Comparison of ENCODE assay signal across 29 cellular contexts in the genomic region with DNA sequence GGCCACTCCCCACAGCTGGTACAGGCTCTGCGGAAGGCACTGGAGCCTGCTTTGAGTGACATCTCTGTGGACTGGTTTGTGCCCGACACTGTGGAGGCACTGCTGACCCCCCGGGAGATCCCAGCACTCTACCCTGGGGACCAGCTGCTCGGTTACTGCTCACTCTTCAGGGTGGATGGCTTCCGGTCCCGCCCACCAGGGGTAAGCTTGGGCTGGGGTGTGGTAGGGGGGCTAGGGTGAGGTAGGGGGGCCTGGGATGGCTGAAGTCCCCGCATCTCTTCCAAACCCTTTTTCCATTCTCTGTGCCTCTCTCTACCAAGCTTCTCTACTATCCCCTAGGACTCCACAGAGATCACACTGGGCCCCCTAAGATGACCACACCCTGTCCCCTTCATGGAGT. TPM values are rescaled to one million over a fixed set of nuclear protein-coding genes. Genes with fewer than 3 reads are reported as not detected.
DNase-seq lines count a peak whose midpoint lies in the region; ATAC-seq and TF ChIP-seq lines count a peak whose summit lies in the region.
"Had no signal": no experiment of that assay in that cellular context is flagged by ENCODE, and none has a peak within 500 bp of the region (broad histone marks: within the 10 kb centered on the region; RNA-seq: fewer than 3 reads in every experiment).

No MANE protein-coding gene starts in this region.

- no peak overlapping the region for H3K4me3 Mint-ChIP-seq in activated T-helper 17 cell treated with anti-CD3 and anti-CD28 coated beads, Interleukin-2, amount 50 U/mL, for 72 hours
- H3K4me3 Mint-ChIP-seq: CD4-positive, alpha-beta memory T cell had no signal

- intact Hi-C loops in lower lobe of right lung (cut with DNase I) (no loop called here), right lobe of liver (cut with DNase I) (no loop called here)

- no peaks in the 10 kb centered on the region for H3K9me2 ChIP-seq in SK-N-SH

- no peak for ATAC-seq in SK-N-SH treated with all-trans-retinoic acid at 6 μM for 48 hours
- no peak for ATAC-seq in activated T-helper 17 cell treated with anti-CD3 and anti-CD28 coated beads, Interleukin-2, amount 50 U/mL, for 72 hours (replicated peaks)
- ATAC-seq in lower lobe of right lung = no peak
- ATAC-seq in GM21423 (IDR thresholded peaks at IDR 0.05; ENCODE audit: unreplicated experiment) = no peak
- no peak for ATAC-seq in right lobe of liver
- ATAC-seq: GM12878, HCT116, Panc1 had no signal

- H4K20me1 ChIP-seq in SK-N-SH (ENCODE audit: insufficient read depth) = 0 out of 2 replicates have a peak, but pooled peaks cover 6% of the 10 kb centered on the region

- no peak overlapping the region for H3K27ac ChIP-seq in SK-N-SH (ENCODE audit: low read depth in 2 of 2, low read length in 1 of 2)
- no peak overlapping the region for H3K27ac ChIP-seq in lower lobe of right lung
- no peak overlapping the region for H3K27ac ChIP-seq in right lobe of liver
- H3K27ac ChIP-seq: RWPE1 had no signal

- H3K4me2 ChIP-seq in SK-N-SH = no peak overlapping the region

- CTCF ChIA-PET in SK-N-SH (lab: Yijun Ruan, JAX) = interaction anchor here (0.8 to 3.5 kb wide), 5 partner anchors 9 to 93 kb away, joined by 3 to 25 read pairs (median 12); a partner anchor contains a TSS

- H3F3A ChIP-seq in SK-N-SH (replicated peaks; ENCODE audit: insufficient read depth) = no peaks in the 10 kb centered on the region

- TF ChIP-seq EP300 in SK-N-SH (IDR thresholded peaks at IDR 0.05; ENCODE audit: borderline replicate concordance in 1 of 2, low read depth in 1 of 2, low read length in 1 of 2) = no peak

- peaks cover 6% of the 10 kb centered on the region for H3K4me1 Mint-ChIP-seq in activated T-helper 17 cell treated with anti-CD3 and anti-CD28 coated beads, Interleukin-2, amount 50 U/mL, for 72 hours
- H3K4me1 Mint-ChIP-seq: CD4-positive, alpha-beta memory T cell had no signal

- H3K27me3 Mint-ChIP-seq in activated T-helper 17 cell treated with anti-CD3 and anti-CD28 coated beads, Interleukin-2, amount 50 U/mL, for 72 hours = peaks cover 9% of the 10 kb centered on the region

- H3K4me3 ChIP-seq in SK-N-SH (ENCODE audit: low read depth in 2 of 2, low read length in 1 of 2) = no peak overlapping the region
- H3K4me3 ChIP-seq in lower lobe of right lung = no peak overlapping the region
- no peak overlapping the region for H3K4me3 ChIP-seq in right lobe of liver
- H3K4me3 ChIP-seq: GM12878, MG63 had no signal

- no peak for TF ChIP-seq POLR2A in right lobe of liver (IDR thresholded peaks at IDR 0.05)

- H3K36me3 Mint-ChIP-seq in activated T-helper 17 cell treated with anti-CD3 and anti-CD28 coated beads, Interleukin-2, amount 50 U/mL, for 72 hours (ENCODE audit: low read depth) = peaks cover 3% of the 10 kb centered on the region

- POLR2A ChIA-PET in SK-N-SH (lab: Yijun Ruan, JAX) = interaction anchor here (1.3 kb wide), 1 partner anchor 10 kb away, joined by 5 read pairs; no protein-coding TSS in a partner anchor

- no peak for TF ChIP-seq RAD21 in SK-N-SH (IDR thresholded peaks at IDR 0.05; ENCODE audit: low read length)

- H3K9me3 ChIP-seq in SK-N-SH = no peaks in the 10 kb centered on the region
- H3K9me3 ChIP-seq in lower lobe of right lung = no peaks in the 10 kb centered on the region
- H3K9me3 ChIP-seq in right lobe of liver = no peaks in the 10 kb centered on the region
- H3K9me3 ChIP-seq: MG63 had no signal

- H3K27ac Mint-ChIP-seq in activated T-helper 17 cell treated with anti-CD3 and anti-CD28 coated beads, Interleukin-2, amount 50 U/mL, for 72 hours = peak overlapping the region; percentile 20
- H3K27ac Mint-ChIP-seq: CD4-positive, alpha-beta memory T cell had no signal

- no peak overlapping the region for H3K9ac ChIP-seq in SK-N-SH

- peak; percentile 36 for DNase-seq in SK-N-SH
- peak; percentile 10 for DNase-seq in lower lobe of right lung
- no peak for DNase-seq in stimulated activated CD8-positive, alpha-beta memory T cell treated with anti-CD3 and anti-CD28 coated beads, Interleukin-4, amount 100 ng/mL, for 48 hours
- DNase-seq in activated CD4-positive, alpha-beta T cell treated with anti-CD3 and anti-CD28 coated beads, Interleukin-2, amount 50 U/mL, for 1 hour = no peak
- DNase-seq in right lobe of liver = no peak
- DNase-seq: C1 segment of cervical spinal cord; CD4-positive, alpha-beta memory T cell; COR-L47; DMS79; EL; GDM1; GOT3; IMR-90; KG1; MG63; NCI-H1105 treated with DMSO at 0.1 percent for 48 hours; NCI-H146; NCI-H1930; NCI-H2107; SHP77 had no signal

- TF ChIP-seq CTCF in SK-N-SH (IDR thresholded peaks at IDR 0.05) (no peak), lower lobe of right lung (IDR thresholded peaks at IDR 0.05) (no peak), right lobe of liver (IDR thresholded peaks at IDR 0.05) (no peak)

- H3K79me2 ChIP-seq in SK-N-SH (ENCODE audit: insufficient read depth) = no peaks in the 10 kb centered on the region

- no peak overlapping the region for H2AFZ ChIP-seq in SK-N-SH (ENCODE audit: low read depth)

- H3K36me3 ChIP-seq in SK-N-SH (replicated peaks in 1 of 2; ENCODE audit: control insufficient read depth in 1 of 2, insufficient read depth in 2 of 2, low read length in 1 of 2) (peaks cover 0 to 2% of the 10 kb centered on the region in 2 experiments), lower lobe of right lung (peaks cover 4% of the 10 kb centered on the region), right lobe of liver (peaks cover 0 to under 1% (median 0%) of the 10 kb centered on the region in 4 donors)

- H3K4me1 ChIP-seq in SK-N-SH (ENCODE audit: control insufficient read depth in 1 of 2, insufficient read depth in 2 of 2, low read depth in 1 of 2, low read length in 1 of 2) = peaks cover 0 to 12% of the 10 kb centered on the region in 2 experiments; a peak in 2 of 4 replicates
- no peaks in the 10 kb centered on the region for H3K4me1 ChIP-seq in lower lobe of right lung
- peaks cover 0 to 13% (median 4%) of the 10 kb centered on the region in 4 donors for H3K4me1 ChIP-seq in right lobe of liver

- H3K27me3 ChIP-seq in SK-N-SH (ENCODE audit: insufficient read depth) = peaks cover under 1% of the 10 kb centered on the region; the same call in 1 of the 2 replicates
- peaks cover 30% of the 10 kb centered on the region for H3K27me3 ChIP-seq in lower lobe of right lung (ENCODE audit: low read depth)
- no peaks in the 10 kb centered on the region for H3K27me3 ChIP-seq in right lobe of liver

- WGBS in SK-N-SH (ENCODE audit: low lambda C conversion rate) = 80% methylated on average over 4 of the region's 7 CpGs
- no CpG with 5 or more reads among the region's 7 CpGs for WGBS in right lobe of liver (ENCODE audit: insufficient coverage, low coverage, low lambda C conversion rate, missing lambda C conversion rate)

- no peaks in the 10 kb centered on the region for H3K9me3 Mint-ChIP-seq in activated T-helper 17 cell treated with anti-CD3 and anti-CD28 coated beads, Interleukin-2, amount 50 U/mL, for 72 hours
- H3K9me3 Mint-ChIP-seq: CD4-positive, alpha-beta memory T cell had no signal

TF ChIP-seq in SK-N-SH, 30 proteins besides CTCF, POLR2A, EP300 and RAD21 (continues in another document):
- TF ChIP-seq GATA2 (CRISPR knock-in tag; IDR thresholded peaks at IDR 0.05) = no peak
- no peak for TF ChIP-seq NRF1 (IDR thresholded peaks at IDR 0.05; ENCODE audit: low read depth, low read length)

TF ChIP-seq in SK-N-SH treated with all-trans-retinoic acid at 6 μM for 48 hours, 23 proteins besides CTCF, POLR2A, EP300 and RAD21 (continues in another document):
- TF ChIP-seq ZNF70 (CRISPR knock-in tag; IDR thresholded peaks at IDR 0.05) = no peak
- TF ChIP-seq BACH2 (CRISPR knock-in tag; IDR thresholded peaks at IDR 0.05; ENCODE audit: borderline replicate concordance) = no peak

RNA-seq across cellular contexts. Expression of a gene that starts 7.8 kb away (rescaled TPM):
- 0.08 and 0.19 TPM in 2 replicates for polyA plus RNA-seq in SK-N-SH (2012; rRNA removed)
- 0.05 and 0.20 TPM in 2 replicates for polyA plus RNA-seq in SK-N-SH (2012; cell fraction: cytosol; rRNA removed)
- polyA plus RNA-seq in SK-N-SH (2012; cell fraction: nucleus; rRNA removed) = 0.98 and 1.8 TPM in 2 replicates
- not detected for total RNA-seq in activated T-helper 17 cell treated with anti-CD3 and anti-CD28 coated beads, Interleukin-2, amount 50 U/mL, for 72 hours
- 0.47 TPM for total RNA-seq in lower lobe of right lung
- total RNA-seq in right lobe of liver = under 1 TPM in 3 of 6 experiments, not detected in 3; 0.21 to 0.59 (median 0.25) TPM
- total RNA-seq: CD4-positive, alpha-beta memory T cell; GM12878; IMR-90; SK-MEL-5 had no signal
- polyA plus RNA-seq: AG04450, IMR-90 had no signal

RNA-seq across cellular contexts. Expression of a gene that starts 11.6 kb away (rescaled TPM):
- 66.0 and 71.4 TPM in 2 replicates for polyA plus RNA-seq in SK-N-SH (2012; rRNA removed)
- polyA plus RNA-seq in SK-N-SH (2012; cell fraction: cytosol; rRNA removed) = 31.2 and 49.1 TPM in 2 replicates
- 92.0 and 100 TPM in 2 replicates for polyA plus RNA-seq in SK-N-SH (2012; cell fraction: nucleus; rRNA removed)
- total RNA-seq in activated T-helper 17 cell treated with anti-CD3 and anti-CD28 coated beads, Interleukin-2, amount 50 U/mL, for 72 hours = 10 to 100 TPM; 33.4 to 49.9 TPM
- 30.1 TPM for total RNA-seq in lower lobe of right lung
- total RNA-seq in right lobe of liver = 100 to 1,000 TPM in 2 of 6 experiments, 10 to 100 TPM in 4; 29.3 to 130 (median 35.5) TPM

RNA-seq across cellular contexts. Expression of a gene that starts 12.3 kb away (rescaled TPM):
- polyA plus RNA-seq in SK-N-SH (2012; rRNA removed) = 7.2 and 9.3 TPM in 2 replicates
- polyA plus RNA-seq in SK-N-SH (2012; cell fraction: cytosol; rRNA removed) = 6.1 and 7.2 TPM in 2 replicates
- polyA plus RNA-seq in SK-N-SH (2012; cell fraction: nucleus; rRNA removed) = 3.6 and 4.6 TPM in 2 replicates
- 10 to 100 TPM in 1 of 2 donors, 1 to 10 TPM in 1; 8.0 to 13.6 TPM for total RNA-seq in activated T-helper 17 cell treated with anti-CD3 and anti-CD28 coated beads, Interleukin-2, amount 50 U/mL, for 72 hours
- total RNA-seq in lower lobe of right lung = 2.6 TPM
- 10 to 100 TPM in 2 of 6 experiments, 1 to 10 TPM in 4; 4.9 to 19.4 (median 7.1) TPM for total RNA-seq in right lobe of liver

RNA-seq across cellular contexts. Expression of a gene that starts 24.1 kb away (rescaled TPM):
- 0.89 and 2.2 TPM in 2 replicates for polyA plus RNA-seq in SK-N-SH (2012; rRNA removed)
- 1.7 and 2.4 TPM in 2 replicates for polyA plus RNA-seq in SK-N-SH (2012; cell fraction: cytosol; rRNA removed)
- polyA plus RNA-seq in SK-N-SH (2012; cell fraction: nucleus; rRNA removed) = 1.2 and 1.8 TPM in 2 replicates
- total RNA-seq in activated T-helper 17 cell treated with anti-CD3 and anti-CD28 coated beads, Interleukin-2, amount 50 U/mL, for 72 hours = 1 to 10 TPM in 1 of 2 donors, under 1 TPM in 1; 0.64 to 1.2 TPM
- total RNA-seq in lower lobe of right lung (not detected), right lobe of liver (under 1 TPM in 3 of 6 experiments, not detected in 3; 0.21 to 0.42 (median 0.24) TPM)
- total RNA-seq: IMR-90 had no signal
- polyA plus RNA-seq: CD4-positive, alpha-beta memory T cell had no signal

RNA-seq across cellular contexts. Expression of a gene that starts 38.6 kb away (rescaled TPM):
- 0.03 and 0.16 TPM in 2 replicates for polyA plus RNA-seq in SK-N-SH (2012; rRNA removed)
- 0.03 TPM in 1 of 2 replicates, not detected in the other for polyA plus RNA-seq in SK-N-SH (2012; cell fraction: cytosol; rRNA removed)
- 0.11 and 0.18 TPM in 2 replicates for polyA plus RNA-seq in SK-N-SH (2012; cell fraction: nucleus; rRNA removed)
- not detected for total RNA-seq in activated T-helper 17 cell treated with anti-CD3 and anti-CD28 coated beads, Interleukin-2, amount 50 U/mL, for 72 hours
- total RNA-seq in lower lobe of right lung (not detected), right lobe of liver (not detected)
- total RNA-seq: CD4-positive, alpha-beta memory T cell; GM12878; IMR-90; SK-MEL-5 had no signal
- polyA plus RNA-seq: AG04450; CD4-positive, alpha-beta memory T cell; GM12878; IMR-90 had no signal

Comparison
In these comparisons a context has a peak if more than half of its experiments do, and no peak if none do; other contexts are left out.
1. DNase-seq: peak in SK-N-SH (single experiment) and lower lobe of right lung (single experiment); none in stimulated activated CD8-positive, alpha-beta memory T cell treated with anti-CD3 and anti-CD28 coated beads, Interleukin-4, amount 100 ng/mL, for 48 hours (single experiment), activated CD4-positive, alpha-beta T cell treated with anti-CD3 and anti-CD28 coated beads, Interleukin-2, amount 50 U/mL, for 1 hour (single experiment) and right lobe of liver (0 of 3).